22 cellular contexts compared by ENCODE assay signal in genomic region chr7:85046512-85046911, GRCh38.
"Had no signal": no experiment of that assay in that cellular context is flagged by ENCODE, and none has a peak within 500 bp of the region (broad histone marks: within the 10 kb centered on the region; RNA-seq: fewer than 3 reads in every experiment).

No MANE protein-coding gene starts in this region.

- H3K36me3 ChIP-seq: SJCRH30 had no signal

- H3K4me1 ChIP-seq: SJCRH30 had no signal

- DNase-seq: KBM-7; MV-4-11; NCI-H1048; NCI-H1105; NCI-H1436 treated with DMSO at 0.1 percent for 48 hours; NCI-H1694; NCI-H187 treated with DMSO at 0.1 percent for 48 hours; NCI-H2029 treated with DMSO at 0.1 percent for 48 hours; NCI-H2171; NCI-H226; NCI-H446; NCI-H510A treated with DMSO at 0.1 percent for 48 hours; NCI-H526; NCI-H774; NK-92 treated with Interleukin-12 subunit alpha and Interleukin-12 subunit beta, amount 100 ng/mL, for 24 hours; PC-3; SHP77 treated with DMSO at 0.1 percent for 48 hours; SJCRH30; T-helper 1 cell had no signal

- H3K9me3 ChIP-seq: SJCRH30 had no signal

- H3K4me3 ChIP-seq: SJCRH30 had no signal

- ATAC-seq: Panc1, PC-3, Right ventricle myocardium inferior, SK-N-SH treated with all-trans-retinoic acid at 6 μM for 48 hours had no signal

- H3K27ac ChIP-seq: SJCRH30 had no signal
